Comparison of ENCODE assay signal across 24 cellular contexts in the genomic region with DNA sequence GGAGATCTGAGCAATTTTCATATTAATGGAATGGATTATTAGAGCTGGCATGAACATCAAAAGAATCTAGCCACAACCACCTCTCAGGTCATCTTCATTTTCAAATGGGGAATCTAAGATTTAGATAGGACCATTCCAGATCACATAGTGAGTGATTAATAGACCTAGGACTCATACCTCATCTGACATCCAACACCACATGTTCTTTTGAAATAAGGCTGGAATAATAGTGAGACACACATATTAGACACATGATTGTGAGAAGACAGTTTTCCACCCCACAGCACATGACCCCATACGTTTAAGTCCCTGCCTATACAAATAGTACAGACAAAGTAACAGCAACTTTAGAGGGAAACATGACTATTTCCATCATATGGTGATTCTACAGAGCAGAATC.
DNase-seq lines count a peak whose midpoint lies in the region; ATAC-seq and TF ChIP-seq lines count a peak whose summit lies in the region.
"Had no signal": no experiment of that assay in that cellular context is flagged by ENCODE, and none has a peak within 500 bp of the region (broad histone marks: within the 10 kb centered on the region; RNA-seq: fewer than 3 reads in every experiment).

No MANE protein-coding gene starts in this region.

- peak; percentile 20 to 48 for ATAC-seq in activated T-cell treated with anti-CD3 and anti-CD28 coated beads, Interleukin-2, amount 50 U/mL, for 72 hours (replicated peaks in 1 of 2)
- ATAC-seq in omental fat pad (ENCODE audit: low FRiP score) (peak; percentile 35), GM23338 (no peak)

- H3K27me3 Mint-ChIP-seq in activated T-cell treated with anti-CD3 and anti-CD28 coated beads, Interleukin-2, amount 50 U/mL, for 72 hours (ENCODE audit: low read depth) = no peaks in the 10 kb centered on the region
- H3K27me3 Mint-ChIP-seq in GM23338 (ENCODE audit: insufficient read depth, low read depth, poor library complexity) = no peaks in the 10 kb centered on the region
- H3K27me3 Mint-ChIP-seq: CD4-positive, CD25-positive, alpha-beta regulatory T cell had no signal

- H3K36me3 Mint-ChIP-seq in activated T-cell treated with anti-CD3 and anti-CD28 coated beads, Interleukin-2, amount 50 U/mL, for 72 hours (ENCODE audit: insufficient read depth in 2 of 2) = no peaks in the 10 kb centered on the region
- H3K36me3 Mint-ChIP-seq in GM23338 (ENCODE audit: low read depth) = no peaks in the 10 kb centered on the region
- H3K36me3 Mint-ChIP-seq: CD4-positive, CD25-positive, alpha-beta regulatory T cell had no signal

- H3K27ac ChIP-seq in hepatocyte (peak overlapping the region; percentile 43), GM23338 (ENCODE audit: low read depth) (no peak overlapping the region)
- H3K27ac ChIP-seq: BLaER1, SJSA1 had no signal

- H3K9me3 ChIP-seq in hepatocyte (ENCODE audit: low read depth) = no peaks in the 10 kb centered on the region
- H3K9me3 ChIP-seq: BLaER1, MG63, SJSA1 had no signal

- no peak overlapping the region for H3K27ac Mint-ChIP-seq in activated T-cell treated with anti-CD3 and anti-CD28 coated beads, Interleukin-2, amount 50 U/mL, for 72 hours
- H3K27ac Mint-ChIP-seq in GM23338 = no peak overlapping the region

- in situ Hi-C loops in GM13977 (cut with MboI; ENCODE audit: low pct_unique_long_range_greater_than_20kb, low sequenced_read_pairs, unreplicated experiment) = no loop called here

- H3K4me3 ChIP-seq in hepatocyte (no peak overlapping the region), GM23338 (no peak overlapping the region)
- H3K4me3 ChIP-seq: BLaER1, MG63, SJSA1 had no signal

- H2AFZ ChIP-seq in hepatocyte (no peak overlapping the region), GM23338 (no peak overlapping the region)

- H4K20me1 ChIP-seq in hepatocyte (ENCODE audit: insufficient read depth, poor library complexity, severe bottlenecking) (no peaks in the 10 kb centered on the region), GM23338 (replicated peaks; ENCODE audit: insufficient read depth) (no peaks in the 10 kb centered on the region)
- H4K20me1 ChIP-seq: BLaER1 had no signal

- TF ChIP-seq CTCF in hepatocyte (IDR thresholded peaks at IDR 0.05; ENCODE audit: poor library complexity) (no peak), omental fat pad (IDR thresholded peaks at IDR 0.05) (no peak), GM23338 (conservative IDR thresholded peaks at IDR 0.05; ENCODE audit: low read depth in 2 of 2) (no peak), GM13977 (IDR thresholded peaks at IDR 0.05; ENCODE audit: extremely low read depth, insufficient read depth, missing control alignments) (no peak)

- no peaks in the 10 kb centered on the region for H3F3A ChIP-seq in GM23338 (replicated peaks; ENCODE audit: low read depth)

- H3K4me2 ChIP-seq in hepatocyte (no peak overlapping the region), GM23338 (no peak overlapping the region)
- H3K4me2 ChIP-seq: BLaER1 had no signal

- no peaks in the 10 kb centered on the region for H3K9me3 Mint-ChIP-seq in activated T-cell treated with anti-CD3 and anti-CD28 coated beads, Interleukin-2, amount 50 U/mL, for 72 hours
- no peaks in the 10 kb centered on the region for H3K9me3 Mint-ChIP-seq in GM23338
- H3K9me3 Mint-ChIP-seq: CD4-positive, CD25-positive, alpha-beta regulatory T cell had no signal

- H3K36me3 ChIP-seq in hepatocyte (replicated peaks; ENCODE audit: insufficient read depth, low read depth) (no peaks in the 10 kb centered on the region), GM23338 (ENCODE audit: insufficient read depth) (no peaks in the 10 kb centered on the region)
- H3K36me3 ChIP-seq: BLaER1, MG63, SJSA1 had no signal

- H3K79me2 ChIP-seq in hepatocyte (no peaks in the 10 kb centered on the region), GM23338 (replicated peaks; ENCODE audit: insufficient read depth) (no peaks in the 10 kb centered on the region)

- H3K4me1 ChIP-seq in hepatocyte (ENCODE audit: insufficient read depth) (peaks cover 15% of the 10 kb centered on the region), GM23338 (ENCODE audit: insufficient read depth) (no peaks in the 10 kb centered on the region)
- H3K4me1 ChIP-seq: BLaER1 had no signal

- H3K27me3 ChIP-seq in hepatocyte (no peaks in the 10 kb centered on the region), GM23338 (ENCODE audit: insufficient read depth) (no peaks in the 10 kb centered on the region)
- H3K27me3 ChIP-seq: BLaER1, MG63, SJSA1 had no signal

- 81% methylated on average over 1 of the region's 1 CpG for WGBS in hepatocyte (ENCODE audit: low lambda C conversion rate, missing lambda C conversion rate)

- no peak overlapping the region for H3K4me3 Mint-ChIP-seq in activated T-cell treated with anti-CD3 and anti-CD28 coated beads, Interleukin-2, amount 50 U/mL, for 72 hours
- H3K4me3 Mint-ChIP-seq in GM23338 = no peak overlapping the region
- H3K4me3 Mint-ChIP-seq: CD4-positive, CD25-positive, alpha-beta regulatory T cell had no signal

- H3K4me1 Mint-ChIP-seq in activated T-cell treated with anti-CD3 and anti-CD28 coated beads, Interleukin-2, amount 50 U/mL, for 72 hours (ENCODE audit: low read depth) = peaks cover 18% of the 10 kb centered on the region
- H3K4me1 Mint-ChIP-seq in GM23338 = no peaks in the 10 kb centered on the region

- DNase-seq in activated T-cell treated with anti-CD3 and anti-CD28 coated beads, Interleukin-2, amount 50 U/mL, for 72 hours = no peak
- no peak for DNase-seq in activated T-cell treated with anti-CD3 and anti-CD28 coated beads for 4 hours
- DNase-seq in hepatocyte (ENCODE audit: low spot score) = no peak
- DNase-seq in omental fat pad (ENCODE audit: low spot score) = no peak
- DNase-seq in GM23338 (ENCODE audit: low spot score) = no peak
- DNase-seq in GM13977 (ENCODE audit: low spot score) = no peak
- no peak for DNase-seq in NOMO-1 treated with dmso at 0.1 percent for 144 hours (lab: John Stamatoyannopoulos, UW; ENCODE audit: unreplicated experiment)
- DNase-seq: CD4-positive, CD25-positive, alpha-beta regulatory T cell; DMS153; DND-41; H7; KBM-7; MG63; NCI-H1105 treated with DMSO at 0.1 percent for 48 hours; NCI-H146; NCI-H1930; NCI-H2107; NCI-H524 treated with DMSO at 0.1 percent for 48 hours; NCI-H82; NK-92 treated with Interleukin-12 subunit alpha and Interleukin-12 subunit beta, amount 100 ng/mL, for 24 hours; Right ventricle myocardium superior; RPMI8226 had no signal

- H3K9me2 ChIP-seq in hepatocyte (replicated peaks; ENCODE audit: insufficient read depth) (no peaks in the 10 kb centered on the region), GM23338 (ENCODE audit: insufficient read depth) (no peaks in the 10 kb centered on the region)

TF ChIP-seq in GM23338, 12 proteins besides CTCF, POLR2A, EP300 and RAD21 (continues in another document):
- TF ChIP-seq POLR2AphosphoS5 (IDR thresholded peaks at IDR 0.05; ENCODE audit: low read depth) (no peak), EZH2 (IDR thresholded peaks at IDR 0.05; ENCODE audit: low read depth, unreplicated experiment) (no peak)
- TF ChIP-seq, protein P1, sequence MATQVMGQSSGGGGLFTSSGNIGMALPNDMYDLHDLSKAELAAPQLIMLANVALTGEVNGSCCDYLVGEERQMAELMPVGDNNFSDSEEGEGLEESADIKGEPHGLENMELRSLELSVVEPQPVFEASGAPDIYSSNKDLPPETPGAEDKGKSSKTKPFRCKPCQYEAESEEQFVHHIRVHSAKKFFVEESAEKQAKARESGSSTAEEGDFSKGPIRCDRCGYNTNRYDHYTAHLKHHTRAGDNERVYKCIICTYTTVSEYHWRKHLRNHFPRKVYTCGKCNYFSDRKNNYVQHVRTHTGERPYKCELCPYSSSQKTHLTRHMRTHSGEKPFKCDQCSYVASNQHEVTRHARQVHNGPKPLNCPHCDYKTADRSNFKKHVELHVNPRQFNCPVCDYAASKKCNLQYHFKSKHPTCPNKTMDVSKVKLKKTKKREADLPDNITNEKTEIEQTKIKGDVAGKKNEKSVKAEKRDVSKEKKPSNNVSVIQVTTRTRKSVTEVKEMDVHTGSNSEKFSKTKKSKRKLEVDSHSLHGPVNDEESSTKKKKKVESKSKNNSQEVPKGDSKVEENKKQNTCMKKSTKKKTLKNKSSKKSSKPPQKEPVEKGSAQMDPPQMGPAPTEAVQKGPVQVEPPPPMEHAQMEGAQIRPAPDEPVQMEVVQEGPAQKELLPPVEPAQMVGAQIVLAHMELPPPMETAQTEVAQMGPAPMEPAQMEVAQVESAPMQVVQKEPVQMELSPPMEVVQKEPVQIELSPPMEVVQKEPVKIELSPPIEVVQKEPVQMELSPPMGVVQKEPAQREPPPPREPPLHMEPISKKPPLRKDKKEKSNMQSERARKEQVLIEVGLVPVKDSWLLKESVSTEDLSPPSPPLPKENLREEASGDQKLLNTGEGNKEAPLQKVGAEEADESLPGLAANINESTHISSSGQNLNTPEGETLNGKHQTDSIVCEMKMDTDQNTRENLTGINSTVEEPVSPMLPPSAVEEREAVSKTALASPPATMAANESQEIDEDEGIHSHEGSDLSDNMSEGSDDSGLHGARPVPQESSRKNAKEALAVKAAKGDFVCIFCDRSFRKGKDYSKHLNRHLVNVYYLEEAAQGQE (IDR thresholded peaks at IDR 0.05; ENCODE audit: unreplicated experiment) = no peak
